Comparison of ENCODE assay signal across 27 cellular contexts in genomic region chr7:151800391-151800790, GRCh38.
"Had no signal": no experiment of that assay in that cellular context is flagged by ENCODE, and none has a peak within 500 bp of the region (broad histone marks: within the 10 kb centered on the region; RNA-seq: fewer than 3 reads in every experiment).

No MANE protein-coding gene starts in this region.

- ATAC-seq: activated CD8-positive, alpha-beta memory T cell treated with anti-CD3 and anti-CD28 coated beads, Interleukin-2, amount 10 ng/mL, durations not matched to agents 7 days and 5 days; activated naive CD4-positive, alpha-beta T cell treated with anti-CD3 and anti-CD28 coated beads, Interleukin-2, amount 50 U/mL, for 72 hours; activated naive CD8-positive, alpha-beta T cell treated with anti-CD3 and anti-CD28 coated beads, Interleukin-2, amount 50 U/mL, for 24 hours; body of pancreas; T-helper 17 cell; WTC11 had no signal

- H3K27me3 ChIP-seq: ascending aorta, body of pancreas, Peyer's patch had no signal

- H3K36me3 ChIP-seq: ascending aorta, Peyer's patch had no signal

- H3K9me3 Mint-ChIP-seq: activated CD4-positive, alpha-beta T cell treated with anti-CD3 and anti-CD28 coated beads, Interleukin-2, amount 10 ng/mL, durations not matched to agents 24 days and 14 days; activated naive CD4-positive, alpha-beta T cell treated with anti-CD3 and anti-CD28 coated beads, Interleukin-2, amount 50 U/mL, for 72 hours; activated naive CD8-positive, alpha-beta T cell treated with anti-CD3 and anti-CD28 coated beads, Interleukin-2, amount 50 U/mL, for 24 hours; activated T-cell treated with anti-CD3 and anti-CD28 coated beads, Interleukin-2, amount 50 U/mL, for 24 hours; activated T-helper 1 cell treated with anti-CD3 and anti-CD28 coated beads, Interleukin-12 subunit alpha, Interleukin-12 subunit beta, Interleukin-2, Interleukin-4 antibody, amounts not matched to agents 30 ng/mL and 10 ng/mL and 1 ng/mL, durations not matched to agents 14 hours and 24 hours and 36 hours; IgD-negative memory B cell; WTC11 had no signal

- H3K27ac ChIP-seq: ascending aorta, body of pancreas, KMS-11, Peyer's patch had no signal

- H3K9ac ChIP-seq: KMS-11 had no signal

- H3K27me3 Mint-ChIP-seq: activated CD4-positive, alpha-beta T cell treated with anti-CD3 and anti-CD28 coated beads, Interleukin-2, amount 10 ng/mL, durations not matched to agents 24 days and 14 days; activated naive CD8-positive, alpha-beta T cell treated with anti-CD3 and anti-CD28 coated beads, Interleukin-2, amount 50 U/mL, for 24 hours; activated T-cell treated with anti-CD3 and anti-CD28 coated beads, Interleukin-2, amount 50 U/mL, for 24 hours; IgD-negative memory B cell; T-helper 17 cell had no signal

- H3K4me1 Mint-ChIP-seq: WTC11 had no signal

- H3K4me3 ChIP-seq: ascending aorta, body of pancreas, Peyer's patch had no signal

- H3K4me1 ChIP-seq: ascending aorta had no signal

- DNase-seq: activated CD4-positive, alpha-beta T cell treated with anti-CD3 and anti-CD28 coated beads for 1 hour; activated CD4-positive, alpha-beta T cell treated with anti-CD3 and anti-CD28 coated beads, Interleukin-2, amount 10 ng/mL, durations not matched to agents 24 days and 14 days; activated CD4-positive, alpha-beta T cell treated with anti-CD3 and anti-CD28 coated beads, Interleukin-2, amount 50 U/mL, for 48 hours; activated CD8-positive, alpha-beta memory T cell treated with anti-CD3 and anti-CD28 coated beads, Interleukin-2, amount 10 ng/mL, durations not matched to agents 7 days and 5 days; activated effector memory CD4-positive, alpha-beta T cell treated with anti-CD3 and anti-CD28 coated beads, Interleukin-2, amount 50 U/mL, for 16 hours; activated naive CD4-positive, alpha-beta T cell treated with Interleukin-2 at 50 U/mL for 16 hours; activated naive CD8-positive, alpha-beta T cell treated with anti-CD3 and anti-CD28 coated beads, Interleukin-2, amount 50 U/mL, for 24 hours; activated T-cell treated with anti-CD3 and anti-CD28 coated beads, Interleukin-2, amount 50 U/mL, for 24 hours; amniotic stem cell; body of pancreas; NCI-H1092; NCI-H1417; NCI-H2029; NCI-H345; NCI-H510A; NCI-H526 treated with DMSO at 0.1 percent for 48 hours; NCI-H82; SIG-M5; T-helper 17 cell; T-helper 9 cell had no signal

- H3K9me3 ChIP-seq: ascending aorta, body of pancreas, Peyer's patch had no signal

- H3K4me3 Mint-ChIP-seq: activated CD4-positive, alpha-beta T cell treated with anti-CD3 and anti-CD28 coated beads, Interleukin-2, amount 10 ng/mL, durations not matched to agents 24 days and 14 days; activated CD8-positive, alpha-beta memory T cell treated with anti-CD3 and anti-CD28 coated beads, Interleukin-2, amount 10 ng/mL, durations not matched to agents 7 days and 5 days; activated naive CD8-positive, alpha-beta T cell treated with anti-CD3 and anti-CD28 coated beads, Interleukin-2, amount 50 U/mL, for 24 hours; activated T-cell treated with anti-CD3 and anti-CD28 coated beads, Interleukin-2, amount 50 U/mL, for 24 hours; activated T-helper 1 cell treated with anti-CD3 and anti-CD28 coated beads, Interleukin-12 subunit alpha, Interleukin-12 subunit beta, Interleukin-2, Interleukin-4 antibody, amounts not matched to agents 30 ng/mL and 10 ng/mL and 1 ng/mL, durations not matched to agents 14 hours and 24 hours and 36 hours; IgD-negative memory B cell; T-helper 17 cell; WTC11 had no signal

- H3K4me2 ChIP-seq: KMS-11 had no signal

- H3K36me3 Mint-ChIP-seq: activated CD8-positive, alpha-beta memory T cell treated with anti-CD3 and anti-CD28 coated beads, Interleukin-2, amount 10 ng/mL, durations not matched to agents 7 days and 5 days; activated naive CD4-positive, alpha-beta T cell treated with anti-CD3 and anti-CD28 coated beads, Interleukin-2, amount 50 U/mL, for 72 hours; WTC11 had no signal

- H3K27ac Mint-ChIP-seq: activated CD4-positive, alpha-beta T cell treated with anti-CD3 and anti-CD28 coated beads, Interleukin-2, amount 10 ng/mL, durations not matched to agents 24 days and 14 days; activated CD8-positive, alpha-beta memory T cell treated with anti-CD3 and anti-CD28 coated beads, Interleukin-2, amount 10 ng/mL, durations not matched to agents 7 days and 5 days; activated naive CD8-positive, alpha-beta T cell treated with anti-CD3 and anti-CD28 coated beads, Interleukin-2, amount 50 U/mL, for 24 hours; activated T-cell treated with anti-CD3 and anti-CD28 coated beads, Interleukin-2, amount 50 U/mL, for 24 hours; activated T-helper 1 cell treated with anti-CD3 and anti-CD28 coated beads, Interleukin-12 subunit alpha, Interleukin-12 subunit beta, Interleukin-2, Interleukin-4 antibody, amounts not matched to agents 30 ng/mL and 10 ng/mL and 1 ng/mL, durations not matched to agents 14 hours and 24 hours and 36 hours; WTC11 had no signal
